ENCODE assay signal across 21 cellular contexts in the genomic region with DNA sequence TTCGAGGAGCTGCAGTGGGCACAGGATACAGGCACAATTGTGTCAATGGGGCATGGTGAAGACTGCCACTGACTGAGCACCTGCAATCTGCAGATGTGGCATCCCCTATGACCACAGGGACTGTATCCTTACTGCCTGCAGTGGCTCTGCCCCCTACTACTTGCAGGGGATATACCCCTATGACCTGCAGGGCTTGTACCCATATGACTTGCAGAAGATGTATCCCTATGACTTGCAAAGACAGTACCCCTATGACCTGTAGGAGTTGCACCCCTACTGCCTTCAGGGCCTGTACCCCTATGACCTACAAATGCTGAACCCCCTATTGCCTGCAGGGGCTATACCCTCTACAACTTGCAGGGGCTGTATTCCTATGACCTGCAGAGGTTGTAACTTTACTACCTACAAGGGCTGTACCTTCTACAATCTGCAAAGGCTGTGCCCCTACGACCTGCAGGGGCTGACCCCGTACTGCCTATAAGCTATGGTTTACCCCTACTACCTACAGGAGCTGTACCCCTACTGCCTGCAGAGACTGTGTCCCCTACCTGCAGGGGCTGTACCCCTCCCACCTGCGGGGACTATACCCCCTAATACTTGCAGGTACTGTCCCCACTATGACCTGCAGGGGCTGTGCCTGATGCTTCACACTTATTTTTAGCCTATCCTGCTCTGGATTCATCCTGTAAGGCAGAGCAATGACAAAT.
DNase-seq lines count a peak whose midpoint lies in the region; ATAC-seq, FAIRE-seq and TF ChIP-seq lines count a peak whose summit lies in the region.
"Had no signal": no experiment of that assay in that cellular context is flagged by ENCODE, and none has a peak within 500 bp of the region (broad histone marks: within the 10 kb centered on the region; RNA-seq: fewer than 3 reads in every experiment).

No MANE protein-coding gene starts in this region.

- peaks cover 3% of the 10 kb centered on the region for H3K9me3 Mint-ChIP-seq in stimulated activated effector memory CD8-positive, alpha-beta T cell treated with anti-CD3 and anti-CD28 coated beads, Interleukin-12 subunit alpha, Interleukin-12 subunit beta, amount 100 ng/mL, for 72 hours
- H3K9me3 Mint-ChIP-seq: HFFc6 had no signal

- no peak overlapping the region for H3K4ac ChIP-seq in mesenchymal stem cell (ENCODE audit: low read depth in 1 of 2, low read length in 2 of 2)

- H3K14ac ChIP-seq in mesenchymal stem cell (ENCODE audit: low read length in 2 of 2): peak overlapping the region in 1 of 2 experiments; percentile 55

- peak; percentile 21 for ATAC-seq in esophagus mucosa
- peak; percentile 31 for ATAC-seq in stimulated activated effector memory CD8-positive, alpha-beta T cell treated with anti-CD3 and anti-CD28 coated beads, Interleukin-12 subunit alpha, Interleukin-12 subunit beta, amount 100 ng/mL, for 72 hours
- no peak for ATAC-seq in Right ventricle myocardium superior (ENCODE audit: poor library complexity)
- ATAC-seq: HCT116 had no signal

- H2BK120ac ChIP-seq in mesenchymal stem cell (ENCODE audit: low read depth, low read length): no peak overlapping the region

- H2AK5ac ChIP-seq in mesenchymal stem cell (ENCODE audit: low read length, severe bottlenecking): no peak overlapping the region

- H3K36me3 Mint-ChIP-seq in stimulated activated effector memory CD8-positive, alpha-beta T cell treated with anti-CD3 and anti-CD28 coated beads, Interleukin-12 subunit alpha, Interleukin-12 subunit beta, amount 100 ng/mL, for 72 hours: no peaks in the 10 kb centered on the region
- H3K36me3 Mint-ChIP-seq: CD4-positive, CD25-positive, alpha-beta regulatory T cell; CD8-positive, alpha-beta memory T cell had no signal

- H2AFZ ChIP-seq in mesenchymal stem cell (ENCODE audit: low read depth, low read length): no peak overlapping the region

- no peak overlapping the region for H2BK15ac ChIP-seq in mesenchymal stem cell (ENCODE audit: low read depth, poor library complexity, severe bottlenecking)

- peaks cover 8% of the 10 kb centered on the region for H3K4me1 ChIP-seq in mesenchymal stem cell (ENCODE audit: control insufficient read depth, insufficient read depth, low read depth, low read length)

- no peak overlapping the region for H3K4me3 Mint-ChIP-seq in stimulated activated effector memory CD8-positive, alpha-beta T cell treated with anti-CD3 and anti-CD28 coated beads, Interleukin-12 subunit alpha, Interleukin-12 subunit beta, amount 100 ng/mL, for 72 hours
- H3K4me3 Mint-ChIP-seq: CD4-positive, CD25-positive, alpha-beta regulatory T cell; CD8-positive, alpha-beta memory T cell; HFFc6 had no signal

- peaks cover 3% of the 10 kb centered on the region for H3K9me3 ChIP-seq in mesenchymal stem cell (ENCODE audit: control insufficient read depth, low read length)
- H3K9me3 ChIP-seq: BE2C had no signal

- FAIRE-seq in GM12892 (lab: Jason Lieb, UNC): no peak
- FAIRE-seq: A204.1, D721Med, G401.6 had no signal

- TF ChIP-seq POLR2A in GM12892 (IDR thresholded peaks at IDR 0.05; ENCODE audit: low read depth, low read length): no peak

- H3K36me3 ChIP-seq in mesenchymal stem cell (ENCODE audit: control insufficient read depth in 1 of 2, insufficient read depth in 2 of 2, low read depth in 1 of 2, low read length in 2 of 2): no peaks in the 10 kb centered on the region
- H3K36me3 ChIP-seq: BE2C had no signal

- H3K18ac ChIP-seq in mesenchymal stem cell (ENCODE audit: low read depth in 1 of 2, low read length in 2 of 2): no peak overlapping the region

- no peak for TF ChIP-seq CTCF in GM10266 (IDR thresholded peaks at IDR 0.05; ENCODE audit: control insufficient read depth, insufficient read depth, low read depth, missing control alignments)

- intact Hi-C loops in Right ventricle myocardium superior (cut with DNase I): no loop called here

- no peaks in the 10 kb centered on the region for H3K79me1 ChIP-seq in mesenchymal stem cell (replicated peaks; ENCODE audit: low read length, poor library complexity, severe bottlenecking)

- DNase-seq in mesenchymal stem cell (no peak), Right ventricle myocardium superior (no peak), GM10266 (ENCODE audit: extremely low spot score) (no peak), epidermal melanocyte (ENCODE audit: insufficient read length, low spot score) (no peak), GM12892 (ENCODE audit: insufficient read length) (no peak)
- DNase-seq in stimulated activated effector memory CD8-positive, alpha-beta T cell treated with anti-CD3 and anti-CD28 coated beads, Interleukin-12 subunit alpha, Interleukin-12 subunit beta, amount 100 ng/mL, for 72 hours (ENCODE audit: low spot score in 2 of 2): no peak
- DNase-seq: ACHN; BE2C; C1 segment of cervical spinal cord; CD4-positive, CD25-positive, alpha-beta regulatory T cell; CD8-positive, alpha-beta memory T cell; COR-L47; GOT3; H7; HFFc6 had no signal

- no peak overlapping the region for H3K23ac ChIP-seq in mesenchymal stem cell (ENCODE audit: low read length in 2 of 2)

- H3K27me3 ChIP-seq in mesenchymal stem cell (ENCODE audit: control insufficient read depth in 1 of 2, insufficient read depth in 1 of 2, low read length in 2 of 2): no peaks in the 10 kb centered on the region
- H3K27me3 ChIP-seq: BE2C had no signal

- H4K8ac ChIP-seq in mesenchymal stem cell (ENCODE audit: low read length): peak overlapping the region; percentile 61

- no peak overlapping the region for H3K9ac ChIP-seq in mesenchymal stem cell (ENCODE audit: low read length)

- no peak overlapping the region for H4K91ac ChIP-seq in mesenchymal stem cell (ENCODE audit: low read length)

- H3K4me2 ChIP-seq in mesenchymal stem cell (ENCODE audit: low read length, poor library complexity, severe bottlenecking): no peak overlapping the region

- H3K4me3 ChIP-seq in mesenchymal stem cell (ENCODE audit: insufficient read depth in 1 of 2, low read depth in 1 of 2, low read length in 2 of 2): no peak overlapping the region

- H3K27ac Mint-ChIP-seq in stimulated activated effector memory CD8-positive, alpha-beta T cell treated with anti-CD3 and anti-CD28 coated beads, Interleukin-12 subunit alpha, Interleukin-12 subunit beta, amount 100 ng/mL, for 72 hours: no peak overlapping the region
- H3K27ac Mint-ChIP-seq: CD8-positive, alpha-beta memory T cell; HFFc6 had no signal

- no peak overlapping the region for H2BK12ac ChIP-seq in mesenchymal stem cell (ENCODE audit: low read length in 2 of 2)

- H2BK5ac ChIP-seq in mesenchymal stem cell (ENCODE audit: low read depth, low read length, poor library complexity, severe bottlenecking): no peak overlapping the region

- WGBS in mesenchymal stem cell: 92% methylated on average over 4 of the region's 4 CpGs

- peaks cover 7% of the 10 kb centered on the region for H3K4me1 Mint-ChIP-seq in stimulated activated effector memory CD8-positive, alpha-beta T cell treated with anti-CD3 and anti-CD28 coated beads, Interleukin-12 subunit alpha, Interleukin-12 subunit beta, amount 100 ng/mL, for 72 hours
- H3K4me1 Mint-ChIP-seq: CD4-positive, CD25-positive, alpha-beta regulatory T cell; CD8-positive, alpha-beta memory T cell had no signal

- H3K27ac ChIP-seq in mesenchymal stem cell (ENCODE audit: low read length, poor library complexity, severe bottlenecking): no peak overlapping the region
- H3K27ac ChIP-seq: HL-60 had no signal
